In genomic region chr5:58450018-58450417, GRCh38 we compare ENCODE assay signal across 25 cellular contexts. TPM values are rescaled to one million over a fixed set of nuclear protein-coding genes. Genes with fewer than 3 reads are reported as not detected.
DNase-seq lines count a peak whose midpoint lies in the region; ATAC-seq, FAIRE-seq and TF ChIP-seq lines count a peak whose summit lies in the region.
"Had no signal": no experiment of that assay in that cellular context is flagged by ENCODE, and none has a peak within 500 bp of the region (broad histone marks: within the 10 kb centered on the region; RNA-seq: fewer than 3 reads in every experiment).

No MANE protein-coding gene starts in this region.

- H3K4me3 Mint-ChIP-seq in astrocyte (ENCODE audit: unreplicated experiment) (no peak overlapping the region), mesothelial cell of epicardium (no peak overlapping the region)
- H3K4me3 Mint-ChIP-seq: CD8-positive, alpha-beta T cell; H9; HFFc6 had no signal

- peaks cover 23% of the 10 kb centered on the region for H3K36me3 ChIP-seq in astrocyte (ENCODE audit: insufficient read depth, low read length)

- H3K9ac ChIP-seq in astrocyte (ENCODE audit: low read length), result no peak overlapping the region

- FAIRE-seq in A549 (lab: Jason Lieb, UNC) (no peak), astrocyte (lab: Jason Lieb, UNC) (no peak)
- FAIRE-seq: GM18507, HTR-8/SVneo had no signal

- H3K27ac ChIP-seq in A549, result peak overlapping the region in 1 of 2 experiments; percentile 32; a peak in 1 of 6 replicates
- no peak overlapping the region for H3K27ac ChIP-seq in astrocyte (ENCODE audit: low read depth, low read length)
- H3K27ac ChIP-seq: 22Rv1, SK-N-MC had no signal

- CTCF ChIA-PET in A549 (lab: Yijun Ruan, JAX), result interaction anchor here (1.4 to 1.9 kb wide), 3 partner anchors 11 to 950 kb away, joined by 4 to 6 read pairs (median 4); no protein-coding TSS in a partner anchor

- TF ChIP-seq EP300 in A549 (IDR thresholded peaks at IDR 0.05), result no peak

- H3K9me3 Mint-ChIP-seq in astrocyte (ENCODE audit: unreplicated experiment) (peaks cover 7% of the 10 kb centered on the region), mesothelial cell of epicardium (peaks cover 19% of the 10 kb centered on the region)
- H3K9me3 Mint-ChIP-seq: CD8-positive, alpha-beta T cell; HFFc6 had no signal

- 93% methylated on average over 3 of the region's 3 CpGs for WGBS in A549 (ENCODE audit: missing lambda C conversion rate)

- peaks cover 29% of the 10 kb centered on the region for H3K36me3 Mint-ChIP-seq in astrocyte (ENCODE audit: low read depth, unreplicated experiment)
- peaks cover 76% of the 10 kb centered on the region for H3K36me3 Mint-ChIP-seq in mesothelial cell of epicardium
- H3K36me3 Mint-ChIP-seq: CD8-positive, alpha-beta T cell had no signal

- H3K4me1 ChIP-seq in A549 (peaks cover 31% of the 10 kb centered on the region), astrocyte (ENCODE audit: insufficient read depth, low read length) (peaks cover 9% of the 10 kb centered on the region)

- H3K4me1 Mint-ChIP-seq in astrocyte (ENCODE audit: low read depth, unreplicated experiment) (peaks cover 27% of the 10 kb centered on the region), mesothelial cell of epicardium (peaks cover 45% of the 10 kb centered on the region)

- H3K27me3 ChIP-seq in astrocyte (ENCODE audit: insufficient read depth, low read length), result no peaks in the 10 kb centered on the region

- no peak overlapping the region for H2AFZ ChIP-seq in astrocyte (ENCODE audit: low read depth, low read length)

- no peak for TF ChIP-seq RAD21 in A549 (conservative IDR thresholded peaks at IDR 0.05 in 1 of 2, IDR thresholded peaks at IDR 0.05 in 1 of 2)

- TF ChIP-seq POLR2A in A549 (IDR thresholded peaks at IDR 0.05; ENCODE audit: low read length), result no peak

- no peak overlapping the region for H3K4me2 ChIP-seq in A549
- no peak overlapping the region for H3K4me2 ChIP-seq in astrocyte (ENCODE audit: low read length)

- TF ChIP-seq CTCF in A549 (IDR thresholded peaks at IDR 0.05) (no peak), astrocyte (IDR thresholded peaks at IDR 0.05; ENCODE audit: insufficient read depth, low read depth, low read length) (no peak), fibroblast of the aortic adventitia (IDR thresholded peaks at IDR 0.05; ENCODE audit: insufficient read depth, low read length) (no peak), mesothelial cell of epicardium (IDR thresholded peaks at IDR 0.05; ENCODE audit: unreplicated experiment) (no peak)

- H3K9me3 ChIP-seq in A549 (no peaks in the 10 kb centered on the region), astrocyte (ENCODE audit: insufficient read depth, low read depth, low read length) (no peaks in the 10 kb centered on the region)

- ATAC-seq in A549, result no peak
- ATAC-seq: CD8-positive, alpha-beta T cell had no signal

- H3K79me2 ChIP-seq in astrocyte (ENCODE audit: insufficient read depth, low read length), result peaks cover 23% of the 10 kb centered on the region

- H3K27ac Mint-ChIP-seq in astrocyte (ENCODE audit: unreplicated experiment), result no peak overlapping the region
- peak overlapping the region; percentile 54 for H3K27ac Mint-ChIP-seq in mesothelial cell of epicardium
- H3K27ac Mint-ChIP-seq: CD8-positive, alpha-beta T cell; H9 had no signal

- H3K27me3 Mint-ChIP-seq in astrocyte (ENCODE audit: low read depth, unreplicated experiment), result no peaks in the 10 kb centered on the region
- H3K27me3 Mint-ChIP-seq in mesothelial cell of epicardium (ENCODE audit: low read depth), result no peaks in the 10 kb centered on the region

- DNase-seq in A549 (ENCODE audit: low read depth in 1 of 2, low spot score in 1 of 2) (no peak), astrocyte (ENCODE audit: low read depth) (peak; percentile 38), fibroblast of the aortic adventitia (ENCODE audit: low read depth) (peak; percentile 42), mesothelial cell of epicardium (ENCODE audit: low spot score in 2 of 2, unreplicated experiment in 2 of 2) (no peak), NOMO-1 (lab: John Stamatoyannopoulos, UW; ENCODE audit: unreplicated experiment in 2 of 2) (no peak), HuH-7.5 (ENCODE audit: low spot score) (no peak), iPS-NIHi7 (ENCODE audit: extremely low spot score) (no peak), GM19240 (ENCODE audit: insufficient read length, low spot score) (no peak)
- DNase-seq: C1 segment of cervical spinal cord; Calu3; CD8-positive, alpha-beta T cell; GDM1; H9; HFFc6; NCI-H1694; NCI-H2081 treated with DMSO at 0.1 percent for 48 hours; NCI-H446 treated with DMSO at 0.1 percent for 48 hours; NCI-H526 treated with DMSO at 0.1 percent for 48 hours; RPMI8226; SHP77 treated with DMSO at 0.1 percent for 48 hours had no signal

- H3K4me3 ChIP-seq in A549 (no peak overlapping the region), astrocyte (ENCODE audit: insufficient read depth, low read depth, low read length) (no peak overlapping the region), fibroblast of the aortic adventitia (ENCODE audit: low read depth, low read length) (no peak overlapping the region)
- H3K4me3 ChIP-seq: SK-N-MC had no signal

- peaks cover 26% of the 10 kb centered on the region for H4K20me1 ChIP-seq in astrocyte (ENCODE audit: insufficient read depth, low read length)

- POLR2A ChIA-PET in A549 (lab: Yijun Ruan, JAX), result interaction anchor here (0.8 to 3.7 kb wide), 4 partner anchors 9 to 670 kb away, joined by 3 to 18 read pairs (median 6); partner anchors contain the start of gene PLK2

TF ChIP-seq in A549, 52 proteins besides CTCF, POLR2A, EP300 and RAD21:
- TF ChIP-seq, protein P1, sequence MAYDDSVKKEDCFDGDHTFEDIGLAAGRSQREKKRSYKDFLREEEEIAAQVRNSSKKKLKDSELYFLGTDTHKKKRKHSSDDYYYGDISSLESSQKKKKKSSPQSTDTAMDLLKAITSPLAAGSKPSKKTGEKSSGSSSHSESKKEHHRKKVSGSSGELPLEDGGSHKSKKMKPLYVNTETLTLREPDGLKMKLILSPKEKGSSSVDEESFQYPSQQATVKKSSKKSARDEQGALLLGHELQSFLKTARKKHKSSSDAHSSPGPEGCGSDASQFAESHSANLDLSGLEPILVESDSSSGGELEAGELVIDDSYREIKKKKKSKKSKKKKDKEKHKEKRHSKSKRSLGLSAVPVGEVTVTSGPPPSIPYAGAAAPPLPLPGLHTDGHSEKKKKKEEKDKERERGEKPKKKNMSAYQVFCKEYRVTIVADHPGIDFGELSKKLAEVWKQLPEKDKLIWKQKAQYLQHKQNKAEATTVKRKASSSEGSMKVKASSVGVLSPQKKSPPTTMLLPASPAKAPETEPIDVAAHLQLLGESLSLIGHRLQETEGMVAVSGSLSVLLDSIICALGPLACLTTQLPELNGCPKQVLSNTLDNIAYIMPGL (CRISPR knock-in tag; IDR thresholded peaks at IDR 0.05; ENCODE audit: borderline replicate concordance), result 0 out of 2 replicates have a peak, but pooled peaks have one; percentile 58
- TF ChIP-seq SMC3 (IDR thresholded peaks at IDR 0.05) (no peak), ZFP36 (IDR thresholded peaks at IDR 0.05; ENCODE audit: borderline replicate concordance, partially characterized antibody) (no peak), FOSB (CRISPR knock-in tag; IDR thresholded peaks at IDR 0.05) (peak; percentile 79)
- TF ChIP-seq, protein P2, sequence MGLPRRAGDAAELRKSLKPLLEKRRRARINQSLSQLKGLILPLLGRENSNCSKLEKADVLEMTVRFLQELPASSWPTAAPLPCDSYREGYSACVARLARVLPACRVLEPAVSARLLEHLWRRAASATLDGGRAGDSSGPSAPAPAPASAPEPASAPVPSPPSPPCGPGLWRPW (IDR thresholded peaks at IDR 0.05), result no peak

RNA-seq across cellular contexts. Expression of gene PLK2, which starts 9.9 kb away (rescaled TPM):
- 168 and 217 TPM in 2 replicates for polyA plus RNA-seq in A549 (2011; rRNA removed)
- 147 and 226 TPM in 2 replicates for polyA plus RNA-seq in A549 (2012; cell fraction: cytosol; rRNA removed)
- 345 and 402 TPM in 2 replicates for polyA plus RNA-seq in A549 (2012; cell fraction: nucleus; rRNA removed)
- polyA plus RNA-seq in A549 (2017; fragmentation: RNase III; extraction: RNeasy Plus Mini Kit Qiagen cat#74134 plus additional on column Dnase treatment), result 230 to 257 TPM (median 240 TPM) in 3 replicates
- polyA minus RNA-seq in A549 (2011; rRNA and poly(A)+ RNA removed), result 367 and 381 TPM in 2 replicates
- total RNA-seq in astrocyte, result 260 and 368 TPM in 2 replicates
- total RNA-seq in fibroblast of the aortic adventitia (ENCODE audit: low replicate concordance), result 400 and 1,041 TPM in 2 replicates
- total RNA-seq in mesothelial cell of epicardium, result 510 to 549 TPM (median 531 TPM) in 3 replicates

RNA-seq across cellular contexts. Expression of gene GAPT, which starts 41.2 kb away (rescaled TPM):
- polyA plus RNA-seq in A549 (2011; rRNA removed) (not detected in 2 replicates), A549 (2017; fragmentation: RNase III; extraction: RNeasy Plus Mini Kit Qiagen cat#74134 plus additional on column Dnase treatment) (not detected in 3 replicates)
- not detected in 2 replicates for polyA plus RNA-seq in A549 (2012; cell fraction: cytosol; rRNA removed)
- polyA plus RNA-seq in A549 (2012; cell fraction: nucleus; rRNA removed), result not detected in 2 replicates
- polyA minus RNA-seq in A549 (2011; rRNA and poly(A)+ RNA removed), result not detected in 2 replicates
- total RNA-seq in astrocyte (not detected in 2 replicates), fibroblast of the aortic adventitia (ENCODE audit: low replicate concordance) (not detected in 2 replicates), mesothelial cell of epicardium (1.3 to 2.0 TPM (median 1.6 TPM) in 3 replicates)
- total RNA-seq: Calu3, H9, HFFc6, IMR-90 had no signal
- polyA plus RNA-seq: IMR-90 had no signal

Comparison
In these comparisons a context has a peak if more than half of its experiments do, and no peak if none do; other contexts are left out.
1. DNase-seq: peak in astrocyte (single experiment) and fibroblast of the aortic adventitia (single experiment); none in A549 (0 of 2), mesothelial cell of epicardium (0 of 2), NOMO-1 (0 of 2), HuH-7.5 (single experiment), iPS-NIHi7 (single experiment) and GM19240 (single experiment).